26 cellular contexts compared by ENCODE assay signal in the genomic region with DNA sequence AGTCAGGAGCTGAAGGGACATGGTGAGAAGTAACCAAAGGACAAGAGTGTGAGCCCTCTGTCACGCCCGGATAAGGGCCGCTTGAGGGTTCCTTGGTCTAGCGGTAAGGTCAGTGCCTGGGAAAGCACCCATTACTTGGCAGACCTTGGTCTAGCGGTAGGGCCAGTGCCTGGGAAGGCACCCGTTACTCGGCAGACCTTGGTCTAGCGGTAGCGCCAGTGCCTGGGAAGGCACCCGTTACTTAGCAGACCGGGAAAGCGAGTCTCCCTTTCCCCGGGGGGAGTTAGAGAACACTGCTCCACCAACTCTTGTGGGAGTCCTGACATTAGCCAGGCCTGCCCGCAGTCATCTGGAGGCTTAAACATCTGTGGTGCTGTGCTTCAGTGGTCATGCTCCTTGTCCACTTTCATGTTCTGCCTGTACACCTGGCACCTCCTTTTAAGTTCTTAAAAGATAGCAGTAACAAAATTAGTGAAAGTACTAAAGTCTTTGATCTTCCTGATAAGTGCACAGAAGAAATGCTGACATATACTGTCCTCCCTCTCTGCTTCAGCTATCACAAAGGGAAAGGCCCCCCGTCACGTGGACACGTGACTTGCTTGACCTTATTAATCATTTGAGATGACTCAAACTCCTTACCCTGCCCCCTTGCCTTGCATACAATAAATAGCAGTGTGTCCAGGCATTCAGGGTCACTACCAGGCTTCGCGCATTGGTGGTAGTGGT. TPM values are rescaled to one million over a fixed set of nuclear protein-coding genes. Genes with fewer than 3 reads are reported as not detected.
DNase-seq lines count a peak whose midpoint lies in the region; ATAC-seq and TF ChIP-seq lines count a peak whose summit lies in the region.
"Had no signal": no experiment of that assay in that cellular context is flagged by ENCODE, and none has a peak within 500 bp of the region (broad histone marks: within the 10 kb centered on the region; RNA-seq: fewer than 3 reads in every experiment).

No MANE protein-coding gene starts in this region.

- CTCF ChIA-PET in SK-N-SH (lab: Yijun Ruan, JAX), result interaction anchor here (1.8 to 3.4 kb wide), 2 partner anchors 9 to 380 kb away, joined by 5 to 20 read pairs; a partner anchor contains a TSS
- CTCF ChIA-PET in PC-9 (lab: Charles Lee), result no interaction called here

- no peak overlapping the region for H3K9ac ChIP-seq in SK-N-SH

- no peak overlapping the region for H3K27ac ChIP-seq in SK-N-SH (ENCODE audit: low read depth in 2 of 2, low read length in 1 of 2)
- no peak overlapping the region for H3K27ac ChIP-seq in spleen
- H3K27ac ChIP-seq in PC-9, result no peak overlapping the region
- H3K27ac ChIP-seq: 22Rv1, hepatocyte, left ventricle myocardium inferior, suprapubic skin had no signal

- H3K27me3 ChIP-seq in SK-N-SH (ENCODE audit: insufficient read depth) (no peaks in the 10 kb centered on the region), spleen (replicated peaks in 1 of 7) (no peaks in the 10 kb centered on the region), PC-9 (ENCODE audit: insufficient read depth, low read depth) (no peaks in the 10 kb centered on the region)
- H3K27me3 ChIP-seq: hepatocyte, suprapubic skin had no signal

- H3K9me2 ChIP-seq in SK-N-SH (no peaks in the 10 kb centered on the region), PC-9 (ENCODE audit: insufficient read depth) (no peaks in the 10 kb centered on the region)

- ATAC-seq in SK-N-SH treated with all-trans-retinoic acid at 6 μM for 48 hours (no peak), HG03432 (IDR thresholded peaks at IDR 0.05; ENCODE audit: unreplicated experiment) (peak; percentile 45), GM19463 (IDR thresholded peaks at IDR 0.05; ENCODE audit: unreplicated experiment) (no peak)
- no peak for ATAC-seq in activated T-helper 17 cell treated with anti-CD3 and anti-CD28 coated beads, Interleukin-2, amount 50 U/mL, for 72 hours (replicated peaks)
- ATAC-seq: activated CD8-positive, alpha-beta T cell treated with anti-CD3 and anti-CD28 coated beads for 36 hours; CD8-positive, alpha-beta T cell; naive thymus-derived CD4-positive, alpha-beta T cell; Right ventricle myocardium inferior had no signal

- intact Hi-C loops in spleen (cut with DNase I; ENCODE audit: low total_unique reads) (loop anchor here (5.0 to 10.0 kb wide), 2 partner anchors 311 to 553 kb away; a partner anchor contains a TSS), PC-9 (cut with micrococcal nuclease; ENCODE audit: unreplicated experiment) (loop anchor here (5.0 kb wide), 1 partner anchor 1093 kb away; no protein-coding TSS in a partner anchor)

- H3K79me2 ChIP-seq in SK-N-SH (ENCODE audit: insufficient read depth), result no peaks in the 10 kb centered on the region
- no peaks in the 10 kb centered on the region for H3K79me2 ChIP-seq in PC-9 (ENCODE audit: low read depth)
- H3K79me2 ChIP-seq: hepatocyte had no signal

- TF ChIP-seq POLR2A in spleen (IDR thresholded peaks at IDR 0.05), result no peak

- no peaks in the 10 kb centered on the region for H3K9me3 ChIP-seq in SK-N-SH
- no peaks in the 10 kb centered on the region for H3K9me3 ChIP-seq in spleen
- H3K9me3 ChIP-seq in PC-9 (ENCODE audit: insufficient read depth, low read depth), result no peaks in the 10 kb centered on the region
- H3K9me3 ChIP-seq: left ventricle myocardium inferior, suprapubic skin had no signal

- H3K9me3 Mint-ChIP-seq in activated T-helper 17 cell treated with anti-CD3 and anti-CD28 coated beads, Interleukin-2, amount 50 U/mL, for 72 hours, result no peaks in the 10 kb centered on the region
- no peaks in the 10 kb centered on the region for H3K9me3 Mint-ChIP-seq in mesothelial cell of epicardium
- H3K9me3 Mint-ChIP-seq: activated CD8-positive, alpha-beta T cell treated with anti-CD3 and anti-CD28 coated beads for 36 hours; CD8-positive, alpha-beta T cell; naive thymus-derived CD4-positive, alpha-beta T cell had no signal

- H4K20me1 ChIP-seq in SK-N-SH (ENCODE audit: insufficient read depth), result no peaks in the 10 kb centered on the region
- no peaks in the 10 kb centered on the region for H4K20me1 ChIP-seq in PC-9 (ENCODE audit: insufficient read depth)

- no peak overlapping the region for H2AFZ ChIP-seq in SK-N-SH (ENCODE audit: low read depth)
- H2AFZ ChIP-seq in PC-9, result no peak overlapping the region
- H2AFZ ChIP-seq: hepatocyte had no signal

- H3F3A ChIP-seq in SK-N-SH (replicated peaks; ENCODE audit: insufficient read depth) (no peaks in the 10 kb centered on the region), PC-9 (ENCODE audit: insufficient read depth, low read depth) (no peaks in the 10 kb centered on the region)

- BruUV-seq in PC-9 (replicated peaks; lab: Mats Ljungman, UMichigan), result no TSS peak

- H3K27me3 Mint-ChIP-seq in activated T-helper 17 cell treated with anti-CD3 and anti-CD28 coated beads, Interleukin-2, amount 50 U/mL, for 72 hours, result no peaks in the 10 kb centered on the region
- no peaks in the 10 kb centered on the region for H3K27me3 Mint-ChIP-seq in mesothelial cell of epicardium (ENCODE audit: low read depth)
- H3K27me3 Mint-ChIP-seq: activated CD8-positive, alpha-beta T cell treated with anti-CD3 and anti-CD28 coated beads for 36 hours had no signal

- no peak for DNase-seq in SK-N-SH
- no peak for DNase-seq in mesothelial cell of epicardium (ENCODE audit: low spot score in 2 of 2, unreplicated experiment in 2 of 2)
- no peak for DNase-seq in spleen
- DNase-seq in PC-9, result no peak
- DNase-seq: activated CD8-positive, alpha-beta T cell treated with anti-CD3 and anti-CD28 coated beads for 36 hours; activated effector memory CD4-positive, alpha-beta T cell treated with anti-CD3 and anti-CD28 coated beads, Interleukin-2, amount 50 U/mL, for 16 hours; activated T-cell treated with anti-CD3 and anti-CD28 coated beads for 4 hours; CD8-positive, alpha-beta T cell; effector CD4-positive, alpha-beta T cell; HCEC 1CT; left ventricle myocardium inferior; naive thymus-derived CD4-positive, alpha-beta T cell; NCI-H187 treated with DMSO at 0.1 percent for 48 hours; NCI-H2227 treated with DMSO at 0.1 percent for 48 hours; NCI-H69; SW 1271; T1000 had no signal

- POLR2A ChIA-PET in SK-N-SH (lab: Yijun Ruan, JAX) (no interaction called here), PC-9 (lab: Charles Lee; ENCODE audit: unreplicated experiment) (no interaction called here)

- H3K4me1 ChIP-seq in SK-N-SH (ENCODE audit: control insufficient read depth in 1 of 2, insufficient read depth in 2 of 2, low read depth in 1 of 2, low read length in 1 of 2), result no peaks in the 10 kb centered on the region; a peak in 1 of 4 replicates
- peaks cover 0 to 9% (median 3%) of the 10 kb centered on the region in 6 donors for H3K4me1 ChIP-seq in spleen
- no peaks in the 10 kb centered on the region for H3K4me1 ChIP-seq in PC-9 (replicated peaks; ENCODE audit: insufficient read depth)

- H3K36me3 Mint-ChIP-seq in activated T-helper 17 cell treated with anti-CD3 and anti-CD28 coated beads, Interleukin-2, amount 50 U/mL, for 72 hours (ENCODE audit: low read depth), result no peaks in the 10 kb centered on the region
- no peaks in the 10 kb centered on the region for H3K36me3 Mint-ChIP-seq in mesothelial cell of epicardium
- H3K36me3 Mint-ChIP-seq: CD8-positive, alpha-beta T cell had no signal

- H3K4me3 Mint-ChIP-seq in activated T-helper 17 cell treated with anti-CD3 and anti-CD28 coated beads, Interleukin-2, amount 50 U/mL, for 72 hours, result no peak overlapping the region
- no peak overlapping the region for H3K4me3 Mint-ChIP-seq in mesothelial cell of epicardium
- H3K4me3 Mint-ChIP-seq: activated CD8-positive, alpha-beta T cell treated with anti-CD3 and anti-CD28 coated beads for 36 hours; CD8-positive, alpha-beta T cell; naive thymus-derived CD4-positive, alpha-beta T cell had no signal

- peaks cover 6% of the 10 kb centered on the region for H3K4me1 Mint-ChIP-seq in activated T-helper 17 cell treated with anti-CD3 and anti-CD28 coated beads, Interleukin-2, amount 50 U/mL, for 72 hours
- peaks cover 27% of the 10 kb centered on the region for H3K4me1 Mint-ChIP-seq in mesothelial cell of epicardium

- H3K36me3 ChIP-seq in SK-N-SH (replicated peaks in 1 of 2; ENCODE audit: control insufficient read depth in 1 of 2, insufficient read depth in 2 of 2, low read length in 1 of 2) (peaks cover 0 to under 1% of the 10 kb centered on the region in 2 experiments), spleen (no peaks in the 10 kb centered on the region), PC-9 (ENCODE audit: low read depth) (no peaks in the 10 kb centered on the region)
- H3K36me3 ChIP-seq: left ventricle myocardium inferior, suprapubic skin had no signal

- peak overlapping the region; percentile 43 for H3K27ac Mint-ChIP-seq in activated T-helper 17 cell treated with anti-CD3 and anti-CD28 coated beads, Interleukin-2, amount 50 U/mL, for 72 hours
- H3K27ac Mint-ChIP-seq in mesothelial cell of epicardium, result peak overlapping the region; percentile 37
- H3K27ac Mint-ChIP-seq: activated CD8-positive, alpha-beta T cell treated with anti-CD3 and anti-CD28 coated beads for 36 hours; CD8-positive, alpha-beta T cell; naive thymus-derived CD4-positive, alpha-beta T cell had no signal

- TF ChIP-seq EP300 in SK-N-SH (IDR thresholded peaks at IDR 0.05; ENCODE audit: borderline replicate concordance in 1 of 2, low read depth in 1 of 2, low read length in 1 of 2), result no peak

- TF ChIP-seq CTCF in SK-N-SH (IDR thresholded peaks at IDR 0.05) (no peak), mesothelial cell of epicardium (IDR thresholded peaks at IDR 0.05; ENCODE audit: unreplicated experiment) (no peak), spleen (IDR thresholded peaks at IDR 0.05 in 8 of 11, conservative IDR thresholded peaks at IDR 0.05 in 3 of 11) (no peak), PC-9 (conservative IDR thresholded peaks at IDR 0.05) (no peak)

- H3K4me3 ChIP-seq in SK-N-SH (ENCODE audit: low read depth in 2 of 2, low read length in 1 of 2) (no peak overlapping the region), spleen (no peak overlapping the region), PC-9 (no peak overlapping the region)
- H3K4me3 ChIP-seq: hepatocyte, left ventricle myocardium inferior, smooth muscle cell, suprapubic skin had no signal

- H3K4me2 ChIP-seq in SK-N-SH, result no peak overlapping the region
- H3K4me2 ChIP-seq in PC-9, result no peak overlapping the region
- H3K4me2 ChIP-seq: hepatocyte, smooth muscle cell had no signal

- TF ChIP-seq RAD21 in SK-N-SH (IDR thresholded peaks at IDR 0.05; ENCODE audit: low read length), result no peak

- 86% methylated on average over 9 of the region's 19 CpGs for WGBS in SK-N-SH (ENCODE audit: low lambda C conversion rate)
- 79 to 91% (median 87%) methylated on average over 19 of the region's 19 CpGs for WGBS in spleen, 5 donors

TF ChIP-seq in SK-N-SH treated with all-trans-retinoic acid at 6 μM for 48 hours, 23 proteins besides CTCF, POLR2A, EP300 and RAD21 (continues in another document):
- no peak for TF ChIP-seq ZNF70 (CRISPR knock-in tag; IDR thresholded peaks at IDR 0.05)
- no peak for TF ChIP-seq BACH2 (CRISPR knock-in tag; IDR thresholded peaks at IDR 0.05; ENCODE audit: borderline replicate concordance)

RNA-seq across cellular contexts. Expression of a gene that starts 9.4 kb away (rescaled TPM):
- 23.0 and 34.4 TPM in 2 replicates for polyA plus RNA-seq in SK-N-SH (2012; rRNA removed)
- polyA plus RNA-seq in SK-N-SH (2012; cell fraction: cytosol; rRNA removed), result 23.0 and 24.5 TPM in 2 replicates
- polyA plus RNA-seq in SK-N-SH (2012; cell fraction: nucleus; rRNA removed), result 23.0 and 48.5 TPM in 2 replicates
- 10 to 100 TPM; 25.2 to 28.1 TPM for total RNA-seq in activated T-helper 17 cell treated with anti-CD3 and anti-CD28 coated beads, Interleukin-2, amount 50 U/mL, for 72 hours
- total RNA-seq in mesothelial cell of epicardium, result 50.7 to 53.6 TPM (median 52.7 TPM) in 3 replicates
- total RNA-seq in spleen, result 10 to 100 TPM; 29.9 to 42.9 (median 35.1) TPM
- 1 to 10 TPM; 7.1 to 10.0 (median 8.0) TPM for polyA plus RNA-seq in spleen
- 14.3 and 21.7 TPM in 2 replicates for total RNA-seq in PC-9 (2021)
